8 cellular contexts compared by ENCODE assay signal in genomic region chr7:105010538-105011523, GRCh38. TPM values are rescaled to one million over a fixed set of nuclear protein-coding genes. Genes with fewer than 3 reads are reported as not detected.
DNase-seq lines count a peak whose midpoint lies in the region; ATAC-seq lines count a peak whose summit lies in the region.

No MANE protein-coding gene starts in this region.

- peaks cover 22% of the 10 kb centered on the region for H3K36me3 Mint-ChIP-seq in activated T-cell treated with anti-CD3 and anti-CD28 coated beads, Interleukin-2, amount 50 U/mL, for 4 hours (ENCODE audit: insufficient read depth)
- H3K36me3 Mint-ChIP-seq in activated naive CD4-positive, alpha-beta T cell treated with anti-CD3 and anti-CD28 coated beads, Interleukin-2, amount 50 U/mL, for 72 hours = peaks cover 39 to 78% of the 10 kb centered on the region in 2 donors
- peaks cover 45 to 57% of the 10 kb centered on the region in 2 donors for H3K36me3 Mint-ChIP-seq in stimulated activated naive B cell treated with anti-CD40 and anti-IgM and Interleukin-4, amounts not matched to agents 10 μg/mL and 1 μg/mL and 100 μg/mL, for 72 hours

- peak overlapping the region; percentile 99 for H3K4me3 Mint-ChIP-seq in activated T-cell treated with anti-CD3 and anti-CD28 coated beads, Interleukin-2, amount 50 U/mL, for 4 hours
- H3K4me3 Mint-ChIP-seq in stimulated activated naive B cell treated with anti-CD40 and anti-IgM and Interleukin-4, amounts not matched to agents 10 μg/mL and 1 μg/mL and 100 μg/mL, for 72 hours = peak overlapping the region; percentile 95 to 98

- H3K4me1 Mint-ChIP-seq in activated T-cell treated with anti-CD3 and anti-CD28 coated beads, Interleukin-2, amount 50 U/mL, for 4 hours (ENCODE audit: low read depth) = peaks cover 45% of the 10 kb centered on the region
- peaks cover 20 to 52% of the 10 kb centered on the region in 2 donors for H3K4me1 Mint-ChIP-seq in stimulated activated naive B cell treated with anti-CD40 and anti-IgM and Interleukin-4, amounts not matched to agents 10 μg/mL and 1 μg/mL and 100 μg/mL, for 72 hours

- H3K27me3 Mint-ChIP-seq in activated T-cell treated with anti-CD3 and anti-CD28 coated beads, Interleukin-2, amount 50 U/mL, for 4 hours (ENCODE audit: low read depth) = no peaks in the 10 kb centered on the region
- no peaks in the 10 kb centered on the region for H3K27me3 Mint-ChIP-seq in stimulated activated naive B cell treated with anti-CD40 and anti-IgM and Interleukin-4, amounts not matched to agents 10 μg/mL and 1 μg/mL and 100 μg/mL, for 72 hours

- H3K27ac Mint-ChIP-seq in activated naive CD4-positive, alpha-beta T cell treated with anti-CD3 and anti-CD28 coated beads, Interleukin-2, amount 50 U/mL, for 72 hours = peak overlapping the region; percentile 100
- peak overlapping the region; percentile 100 for H3K27ac Mint-ChIP-seq in stimulated activated naive B cell treated with anti-CD40 and anti-IgM and Interleukin-4, amounts not matched to agents 10 μg/mL and 1 μg/mL and 100 μg/mL, for 72 hours

- ATAC-seq in activated T-cell treated with anti-CD3 and anti-CD28 coated beads, Interleukin-2, amount 50 U/mL, for 4 hours = no peak
- no peak for ATAC-seq in activated naive CD4-positive, alpha-beta T cell treated with anti-CD3 and anti-CD28 coated beads, Interleukin-2, amount 50 U/mL, for 72 hours
- ATAC-seq in stimulated activated naive B cell treated with anti-CD40 and anti-IgM and Interleukin-4, amounts not matched to agents 10 μg/mL and 1 μg/mL and 100 μg/mL, for 72 hours (replicated peaks) = no peak
- ATAC-seq in HG03571 (IDR thresholded peaks at IDR 0.05; ENCODE audit: unreplicated experiment) = no peak

- DNase-seq in activated T-cell treated with anti-CD3 and anti-CD28 coated beads, Interleukin-2, amount 50 U/mL, for 4 hours = no peak
- no peak for DNase-seq in activated T-cell treated with anti-CD3 and anti-CD28 coated beads, Interleukin-2, amount 50 U/mL, for 48 hours
- no peak for DNase-seq in activated naive CD4-positive, alpha-beta T cell treated with anti-CD3 and anti-CD28 coated beads, Interleukin-2, amount 50 U/mL, for 72 hours (ENCODE audit: low spot score in 2 of 2)
- peak; percentile 39 for DNase-seq in inferior parietal cortex (ENCODE audit: extremely low spot score)
- DNase-seq in stimulated activated naive B cell treated with anti-CD40 and anti-IgM and Interleukin-4, amounts not matched to agents 10 μg/mL and 1 μg/mL and 100 μg/mL, for 72 hours = no peak
- no peak for DNase-seq in NOMO-1 (lab: John Stamatoyannopoulos, UW; ENCODE audit: unreplicated experiment in 2 of 2)
- DNase-seq in NK-92 treated with Interleukin-12 subunit alpha and Interleukin-12 subunit beta, amount 100 ng/mL, for 24 hours (lab: John Stamatoyannopoulos, UW) = no peak

- H3K9me3 Mint-ChIP-seq in activated T-cell treated with anti-CD3 and anti-CD28 coated beads, Interleukin-2, amount 50 U/mL, for 4 hours = no peaks in the 10 kb centered on the region
- H3K9me3 Mint-ChIP-seq in activated naive CD4-positive, alpha-beta T cell treated with anti-CD3 and anti-CD28 coated beads, Interleukin-2, amount 50 U/mL, for 72 hours = no peaks in the 10 kb centered on the region
- H3K9me3 Mint-ChIP-seq in stimulated activated naive B cell treated with anti-CD40 and anti-IgM and Interleukin-4, amounts not matched to agents 10 μg/mL and 1 μg/mL and 100 μg/mL, for 72 hours = no peaks in the 10 kb centered on the region

RNA-seq across cellular contexts. Expression of gene KMT2E, which starts 3.2 kb away (rescaled TPM):
- total RNA-seq in activated T-cell treated with anti-CD3 and anti-CD28 coated beads, Interleukin-2, amount 50 U/mL, for 4 hours = 10 to 100 TPM; 49.2 to 71.8 (median 67.4) TPM
- total RNA-seq in activated naive CD4-positive, alpha-beta T cell treated with anti-CD3 and anti-CD28 coated beads, Interleukin-2, amount 50 U/mL, for 72 hours = 100 to 1,000 TPM; 105 to 122 TPM
